9 cellular contexts compared by ENCODE assay signal in genomic region chr3:111690242-111690641, GRCh38. TPM values are rescaled to one million over a fixed set of nuclear protein-coding genes. Genes with fewer than 3 reads are reported as not detected.
A peak's percentile ranks its signal among the peaks of the same experiment; 100 is the strongest.
DNase-seq lines count a peak whose midpoint lies in the region; ATAC-seq, FAIRE-seq and TF ChIP-seq lines count a peak whose summit lies in the region.
"Had no signal": no experiment of that assay in that cellular context is flagged by ENCODE, and none has a peak within 500 bp of the region (broad histone marks: within the 10 kb centered on the region; RNA-seq: fewer than 3 reads in every experiment).

No MANE protein-coding gene starts in this region.

- no peak overlapping the region for H3K4me3 Mint-ChIP-seq in Calu3 (ENCODE audit: low read depth, unreplicated experiment)

- H3K27me3 Mint-ChIP-seq in Calu3 (ENCODE audit: unreplicated experiment) = no peaks in the 10 kb centered on the region

- no peaks in the 10 kb centered on the region for H3K9me3 Mint-ChIP-seq in Calu3 (ENCODE audit: low read depth, unreplicated experiment)

- BruUV-seq in Calu3 (replicated peaks; lab: Mats Ljungman, UMichigan) = no TSS peak

- ATAC-seq in GM21528 (IDR thresholded peaks at IDR 0.05; ENCODE audit: low FRiP score, unreplicated experiment) (peak; percentile 74), HG03521 (IDR thresholded peaks at IDR 0.05; ENCODE audit: unreplicated experiment) (peak; percentile 76)
- ATAC-seq: foreskin keratinocyte had no signal

- H3K4me1 Mint-ChIP-seq in Calu3 (ENCODE audit: low read depth, unreplicated experiment) = peaks cover 9% of the 10 kb centered on the region

- no peak overlapping the region for H3K27ac Mint-ChIP-seq in Calu3 (ENCODE audit: unreplicated experiment)

- intact Hi-C loops in dorsolateral prefrontal cortex (cut with DNase I) (no loop called here), vagina (cut with DNase I) (no loop called here), Calu3 (cut with micrococcal nuclease; ENCODE audit: unreplicated experiment) (loop anchor here (2.0 kb wide), 1 partner anchor 113 kb away; no protein-coding TSS in a partner anchor)

- H3K36me3 Mint-ChIP-seq in Calu3 (ENCODE audit: insufficient read depth, unreplicated experiment) = no peaks in the 10 kb centered on the region

- no peaks in the 10 kb centered on the region for H3K27me3 ChIP-seq in bronchial epithelial cell (ENCODE audit: control insufficient read depth, insufficient read depth, low read length)
- no peaks in the 10 kb centered on the region for H3K27me3 ChIP-seq in dorsolateral prefrontal cortex
- no peaks in the 10 kb centered on the region for H3K27me3 ChIP-seq in vagina
- H3K27me3 ChIP-seq: foreskin keratinocyte had no signal

- H3K36me3 ChIP-seq in bronchial epithelial cell (ENCODE audit: control insufficient read depth, insufficient read depth, low read length) (no peaks in the 10 kb centered on the region), vagina (no peaks in the 10 kb centered on the region)

- CTCF ChIA-PET in Calu3 (lab: Charles Lee) = interaction anchor here (1.6 to 1.8 kb wide), 2 partner anchors 20 to 112 kb away, joined by 22 to 32 read pairs; no protein-coding TSS in a partner anchor

- TF ChIP-seq CTCF in bronchial epithelial cell (IDR thresholded peaks at IDR 0.05; ENCODE audit: insufficient read depth, low read length, severe bottlenecking) (no peak), dorsolateral prefrontal cortex (IDR thresholded peaks at IDR 0.05 in 54 of 56, conservative IDR thresholded peaks at IDR 0.05 in 2 of 56; ENCODE audit: low read depth in 1 of 56, partially characterized antibody in 56 of 56) (no peak), vagina (IDR thresholded peaks at IDR 0.05) (no peak), Calu3 (IDR thresholded peaks at IDR 0.05; ENCODE audit: unreplicated experiment) (no peak)

- no peak overlapping the region for H3K4me3 ChIP-seq in bronchial epithelial cell (ENCODE audit: low read depth, low read length)
- no peak overlapping the region for H3K4me3 ChIP-seq in dorsolateral prefrontal cortex
- H3K4me3 ChIP-seq in vagina = no peak overlapping the region

- FAIRE-seq in GM12891 (lab: Jason Lieb, UNC) (peak; percentile 87), bronchial epithelial cell (lab: Jason Lieb, UNC) (no peak)

- TF ChIP-seq POLR2A in GM12891 (IDR thresholded peaks at IDR 0.05; ENCODE audit: low read depth, low read length) (no peak), vagina (IDR thresholded peaks at IDR 0.05) (no peak)

- H3K4me1 ChIP-seq in vagina = no peaks in the 10 kb centered on the region

- no peaks in the 10 kb centered on the region for H3K9me3 ChIP-seq in vagina

- H3K27ac ChIP-seq in dorsolateral prefrontal cortex (no peak overlapping the region), vagina (no peak overlapping the region)
- H3K27ac ChIP-seq: foreskin keratinocyte had no signal

- DNase-seq in GM12891 (ENCODE audit: insufficient read length, low spot score) = no peak
- DNase-seq in bronchial epithelial cell (ENCODE audit: low read depth) = peak; percentile 25
- no peak for DNase-seq in dorsolateral prefrontal cortex
- DNase-seq in NCI-H526 (lab: John Stamatoyannopoulos, UW) = no peak
- no peak for DNase-seq in vagina (ENCODE audit: extremely low spot score in 2 of 2)
- DNase-seq in Calu3 = no peak

TF ChIP-seq in GM12891, 5 proteins besides CTCF, POLR2A, EP300 and RAD21:
- TF ChIP-seq TAF1 (IDR thresholded peaks at IDR 0.05; ENCODE audit: low read depth, low read length) (no peak), SPI1 (IDR thresholded peaks at IDR 0.05; ENCODE audit: low read depth, low read length) (no peak), PAX5 (IDR thresholded peaks at IDR 0.05; ENCODE audit: insufficient read depth, low read length, severe bottlenecking) (no peak), POLR2AphosphoS5 (IDR thresholded peaks at IDR 0.05; ENCODE audit: low read depth, low read length) (no peak), POU2F2 (IDR thresholded peaks at IDR 0.05; ENCODE audit: low read depth, low read length) (no peak)

RNA-seq across cellular contexts. Expression of gene PLCXD2, which starts 15.8 kb away (rescaled TPM):
- 0.27 TPM for polyA plus RNA-seq in GM12891 (2012; ENCODE audit: low read depth, missing spikeins)
- total RNA-seq in bronchial epithelial cell (12.1 and 30.5 TPM in 2 replicates), dorsolateral prefrontal cortex (10 to 100 TPM in 114 of 120 experiments, 1 to 10 TPM in 6; 5.6 to 33.8 (median 19.0) TPM), vagina (0.98 TPM), Calu3 (2022) (7.9 and 12.2 TPM in 2 replicates)
